In the genomic region with DNA sequence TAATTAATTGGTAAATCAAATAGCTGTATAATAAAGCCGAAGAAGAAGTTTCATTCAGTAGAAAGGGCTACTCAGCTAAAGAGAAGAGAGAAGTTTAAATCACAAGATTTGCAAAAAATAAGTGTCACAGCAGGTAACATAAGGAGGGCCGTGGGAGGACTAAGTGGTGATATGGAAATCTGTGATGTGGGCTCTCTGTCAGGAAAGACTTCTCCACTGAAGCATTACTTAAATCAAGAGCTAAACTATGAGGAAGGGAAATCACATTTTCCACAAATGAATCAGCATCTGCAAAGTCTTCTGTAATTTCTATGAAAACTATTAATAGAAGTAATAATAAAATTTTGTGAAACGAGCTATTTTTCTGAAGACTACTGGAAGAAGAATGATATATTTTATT, we compare ENCODE assay signal across 15 cellular contexts.
DNase-seq lines count a peak whose midpoint lies in the region; ATAC-seq and TF ChIP-seq lines count a peak whose summit lies in the region.
"Had no signal": no experiment of that assay in that cellular context is flagged by ENCODE, and none has a peak within 500 bp of the region (broad histone marks: within the 10 kb centered on the region; RNA-seq: fewer than 3 reads in every experiment).

No MANE protein-coding gene starts in this region.

- peaks cover 20 to 21% (median 20%) of the 10 kb centered on the region in 3 donors for H3K4me1 Mint-ChIP-seq in naive B cell
- H3K4me1 Mint-ChIP-seq in T-cell = no peaks in the 10 kb centered on the region

- H3K27ac Mint-ChIP-seq in naive B cell = peak overlapping the region in 4 of 6 donors; percentile 2 to 82 (median 42)
- H3K27ac Mint-ChIP-seq in T-cell = no peak overlapping the region
- H3K27ac Mint-ChIP-seq: CD4-positive, alpha-beta T cell had no signal

- H3K9me3 Mint-ChIP-seq in naive B cell = peaks cover 0 to 5% (median 0%) of the 10 kb centered on the region in 7 donors
- peaks cover 3 to 4% (median 4%) of the 10 kb centered on the region in 3 donors for H3K9me3 Mint-ChIP-seq in T-cell
- H3K9me3 Mint-ChIP-seq: CD4-positive, alpha-beta T cell had no signal

- TF ChIP-seq CTCF in dorsolateral prefrontal cortex (IDR thresholded peaks at IDR 0.05 in 54 of 56, conservative IDR thresholded peaks at IDR 0.05 in 2 of 56; ENCODE audit: low read depth in 1 of 56, partially characterized antibody in 56 of 56) = no peak

- H3K4me3 Mint-ChIP-seq in naive B cell (no peak overlapping the region), T-cell (no peak overlapping the region)
- H3K4me3 Mint-ChIP-seq: CD4-positive, alpha-beta T cell had no signal

- POLR2A ChIA-PET in T-cell (lab: Charles Lee) = no interaction called here

- peak overlapping the region in 51 of 59 donors; percentile 5 to 100 (median 60) for H3K27ac ChIP-seq in dorsolateral prefrontal cortex

- peak; percentile 15 for DNase-seq in NCI-H82 (lab: John Stamatoyannopoulos, UW)
- no peak for DNase-seq in NCI-H82 treated with DMSO at 0.1 percent for 48 hours (lab: John Stamatoyannopoulos, UW; ENCODE audit: unreplicated experiment)
- no peak for DNase-seq in dorsolateral prefrontal cortex
- no peak for DNase-seq in naive B cell
- no peak for DNase-seq in T-cell
- DNase-seq in 8988T = no peak
- DNase-seq in NK-92 (lab: John Stamatoyannopoulos, UW; ENCODE audit: unreplicated experiment) = no peak
- DNase-seq in NCI-H2029 (lab: John Stamatoyannopoulos, UW) = no peak
- DNase-seq: CD4-positive, alpha-beta T cell; GOT3; NCI-H1436 treated with DMSO at 0.1 percent for 48 hours; NCI-H2081 treated with DMSO at 0.1 percent for 48 hours; NCI-H345; NCI-H526 treated with DMSO at 0.1 percent for 48 hours; SIG-M5 had no signal

- ATAC-seq in naive B cell (ENCODE audit: low read depth in 2 of 2) (no peak), T-cell (replicated peaks in 1 of 4) (no peak)

- H3K27me3 ChIP-seq in dorsolateral prefrontal cortex = no peaks in the 10 kb centered on the region

- intact Hi-C loops in dorsolateral prefrontal cortex (cut with DNase I) = no loop called here

- no peak overlapping the region for H3K4me3 ChIP-seq in dorsolateral prefrontal cortex

- CTCF ChIA-PET in T-cell (lab: Charles Lee) = no interaction called here

- H3K36me3 Mint-ChIP-seq in naive B cell (no peaks in the 10 kb centered on the region), T-cell (no peaks in the 10 kb centered on the region)

- H3K27me3 Mint-ChIP-seq in naive B cell (no peaks in the 10 kb centered on the region), T-cell (no peaks in the 10 kb centered on the region)
- H3K27me3 Mint-ChIP-seq: CD4-positive, alpha-beta T cell had no signal

Comparison
In these comparisons a context has a peak if more than half of its experiments do, and no peak if none do; other contexts are left out.
1. H3K27ac Mint-ChIP-seq: peak in naive B cell (4 of 6); none in T-cell (0 of 2).